In genomic region chrX:140057001-140057411, GRCh38 we compare ENCODE assay signal across 8 cellular contexts.
DNase-seq lines count a peak whose midpoint lies in the region; ATAC-seq and TF ChIP-seq lines count a peak whose summit lies in the region.

No MANE protein-coding gene starts in this region.

- CTCF ChIA-PET in A673 (lab: Charles Lee), result interaction anchor here (0.5 to 1.2 kb wide), 6 partner anchors 84 to 709 kb away, joined by 3 to 9 read pairs (median 4); no protein-coding TSS in a partner anchor

- TF ChIP-seq CTCF in A673 (conservative IDR thresholded peaks at IDR 0.05; ENCODE audit: low read depth, low read length), result peak; percentile 94
- peak; percentile 69 for TF ChIP-seq CTCF in WI38 (IDR thresholded peaks at IDR 0.05; ENCODE audit: low read depth, low read length)

- POLR2A ChIA-PET in A673 (lab: Charles Lee; ENCODE audit: low non-redundant PET), result no interaction called here

- peak; percentile 89 for DNase-seq in A673 (ENCODE audit: low spot score)
- DNase-seq in NCI-H1694 treated with DMSO at 0.1 percent for 48 hours (lab: John Stamatoyannopoulos, UW), result peak; percentile 31
- peak; percentile 36 for DNase-seq in central memory CD4-positive, alpha-beta T cell
- peak; percentile 69 for DNase-seq in left lobe of liver (ENCODE audit: low spot score)
- peak; percentile 25 to 38 for DNase-seq in stimulated activated CD4-positive, alpha-beta T cell treated with anti-CD3 and anti-CD28 coated beads, Interleukin-4, amount 100 ng/mL, for 4 hours

- no peaks in the 10 kb centered on the region for H3K9me3 ChIP-seq in A673 (ENCODE audit: low read depth, low read length, poor library complexity, severe bottlenecking)

- no peaks in the 10 kb centered on the region for H3K36me3 ChIP-seq in A673 (ENCODE audit: insufficient read depth, low read length, poor library complexity, severe bottlenecking)

- ATAC-seq in GM18499 (IDR thresholded peaks at IDR 0.05; ENCODE audit: insufficient read depth, unreplicated experiment), result peak; percentile 86
- ATAC-seq in HG02885 (IDR thresholded peaks at IDR 0.05; ENCODE audit: poor library complexity, unreplicated experiment), result peak; percentile 98
- peak; percentile 100 for ATAC-seq in left lobe of liver

- intact Hi-C loops in A673 (cut with micrococcal nuclease; ENCODE audit: unreplicated experiment), result loop anchor here (1.0 to 5.0 kb wide), 4 partner anchors 84 to 675 kb away; partner anchors contain the start of gene SOX3

- H3K4me3 ChIP-seq in A673 (ENCODE audit: low read depth, low read length, poor library complexity, severe bottlenecking) (no peak overlapping the region), WI38 (ENCODE audit: low read depth, low read length) (no peak overlapping the region)

- no peak overlapping the region for H3K27ac ChIP-seq in A673 (ENCODE audit: low read depth, low read length, poor library complexity, severe bottlenecking)

- no peaks in the 10 kb centered on the region for H3K4me1 ChIP-seq in A673 (ENCODE audit: insufficient read depth, low read length, poor library complexity, severe bottlenecking)

- no peaks in the 10 kb centered on the region for H3K27me3 ChIP-seq in A673 (replicated peaks; ENCODE audit: insufficient read depth, low read depth, low read length, poor library complexity)

- no TSS peak for BruUV-seq in A673 (replicated peaks; lab: Mats Ljungman, UMichigan)

Comparison
In these comparisons a context has a peak if more than half of its experiments do, and no peak if none do; other contexts are left out.
1. DNase-seq: peak in every context shown above with its lines; median percentile 89 in A673; 69 in left lobe of liver; 36 in central memory CD4-positive, alpha-beta T cell; 32 in stimulated activated CD4-positive, alpha-beta T cell treated with anti-CD3 and anti-CD28 coated beads, Interleukin-4, amount 100 ng/mL, for 4 hours; 31 in NCI-H1694 treated with DMSO at 0.1 percent for 48 hours.